Comparison of ENCODE assay signal across 18 cellular contexts in the genomic region with DNA sequence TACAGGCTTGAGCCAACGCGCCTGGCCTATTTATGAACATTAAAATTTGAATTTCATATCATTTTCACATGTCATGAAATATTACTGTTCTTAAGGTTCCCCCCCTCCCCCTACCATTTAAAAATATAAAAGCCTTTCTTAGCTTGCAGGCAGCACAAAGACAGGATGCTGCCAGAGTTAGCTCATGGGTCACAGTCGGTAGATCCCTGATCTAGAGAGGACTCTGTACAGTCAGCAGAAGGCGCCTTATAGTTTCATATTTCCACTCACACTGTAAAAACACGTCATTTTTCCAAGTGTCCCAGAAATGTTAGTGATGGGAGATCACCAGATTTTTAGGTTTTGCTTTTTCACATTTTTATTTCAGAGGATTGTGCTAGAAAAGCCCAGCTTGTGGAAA. TPM values are rescaled to one million over a fixed set of nuclear protein-coding genes. Genes with fewer than 3 reads are reported as not detected.
DNase-seq lines count a peak whose midpoint lies in the region; ATAC-seq and FAIRE-seq lines count a peak whose summit lies in the region.
"Had no signal": no experiment of that assay in that cellular context is flagged by ENCODE, and none has a peak within 500 bp of the region (broad histone marks: within the 10 kb centered on the region; RNA-seq: fewer than 3 reads in every experiment).

No MANE protein-coding gene starts in this region.

- H3K27ac Mint-ChIP-seq in activated CD4-positive, alpha-beta T cell treated with anti-CD3 and anti-CD28 coated beads, Interleukin-2, amount 10 ng/mL, durations not matched to agents 7 days and 5 days = peak overlapping the region; percentile 9
- H3K27ac Mint-ChIP-seq: stimulated activated naive CD8-positive, alpha-beta T cell treated with anti-CD3 and anti-CD28 coated beads, Interleukin-15, Interleukin-2, amounts not matched to agents 100 ng/mL and 50 ng/mL, for 24 hours; T-helper 17 cell had no signal

- H3K4me3 Mint-ChIP-seq in activated CD4-positive, alpha-beta T cell treated with anti-CD3 and anti-CD28 coated beads, Interleukin-2, amount 10 ng/mL, durations not matched to agents 7 days and 5 days = no peak overlapping the region
- H3K4me3 Mint-ChIP-seq: CD4-positive, alpha-beta memory T cell; stimulated activated naive CD8-positive, alpha-beta T cell treated with anti-CD3 and anti-CD28 coated beads, Interleukin-15, Interleukin-2, amounts not matched to agents 100 ng/mL and 50 ng/mL, for 24 hours; T-helper 17 cell had no signal

- POLR2A ChIA-PET in activated CD4-positive, alpha-beta T cell treated with anti-CD3 and anti-CD28 coated beads, Interleukin-2, amount 10 ng/mL, durations not matched to agents 7 days and 5 days (lab: Charles Lee) = no interaction called here

- H3K4me1 ChIP-seq in subcutaneous abdominal adipose tissue (ENCODE audit: control insufficient read depth in 5 of 5, insufficient read depth in 5 of 5, low read length in 5 of 5) = peaks cover 3 to 30% (median 26%) of the 10 kb centered on the region in 5 donors
- H3K4me1 ChIP-seq: vagina had no signal

- H3K36me3 Mint-ChIP-seq in activated CD4-positive, alpha-beta T cell treated with anti-CD3 and anti-CD28 coated beads, Interleukin-2, amount 10 ng/mL, durations not matched to agents 7 days and 5 days (ENCODE audit: low read depth) = peaks cover 2% of the 10 kb centered on the region
- H3K36me3 Mint-ChIP-seq: CD4-positive, alpha-beta memory T cell had no signal

- peaks cover 10% of the 10 kb centered on the region for H3K4me1 Mint-ChIP-seq in activated CD4-positive, alpha-beta T cell treated with anti-CD3 and anti-CD28 coated beads, Interleukin-2, amount 10 ng/mL, durations not matched to agents 7 days and 5 days

- H3K4me3 ChIP-seq in subcutaneous abdominal adipose tissue (ENCODE audit: low read depth in 1 of 5, low read length in 5 of 5) = no peak overlapping the region
- H3K4me3 ChIP-seq: coronary artery, hepatocyte, vagina had no signal

- ATAC-seq in GM18867 (IDR thresholded peaks at IDR 0.05; ENCODE audit: unreplicated experiment) = no peak
- ATAC-seq: activated CD4-positive, CD25-positive, alpha-beta regulatory T cell treated with anti-CD3 and anti-CD28 coated beads, Interleukin-2, amount 50 U/mL, for 24 hours; T-helper 17 cell had no signal

- H3K9me3 ChIP-seq in subcutaneous abdominal adipose tissue (ENCODE audit: control insufficient read depth in 5 of 5, low read length in 5 of 5) = no peaks in the 10 kb centered on the region
- H3K9me3 ChIP-seq: vagina had no signal

- CTCF ChIA-PET in activated CD4-positive, alpha-beta T cell treated with anti-CD3 and anti-CD28 coated beads, Interleukin-2, amount 10 ng/mL, durations not matched to agents 7 days and 5 days (lab: Charles Lee) = interaction anchor here (0.6 to 1.6 kb wide), 2 partner anchors 11 to 268 kb away, joined by 3 to 4 read pairs; no protein-coding TSS in a partner anchor

- no peaks in the 10 kb centered on the region for H3K9me3 Mint-ChIP-seq in activated CD4-positive, alpha-beta T cell treated with anti-CD3 and anti-CD28 coated beads, Interleukin-2, amount 10 ng/mL, durations not matched to agents 7 days and 5 days
- H3K9me3 Mint-ChIP-seq: CD4-positive, alpha-beta memory T cell; stimulated activated naive CD8-positive, alpha-beta T cell treated with anti-CD3 and anti-CD28 coated beads, Interleukin-15, Interleukin-2, amounts not matched to agents 100 ng/mL and 50 ng/mL, for 24 hours had no signal

- no peak for DNase-seq in activated CD4-positive, alpha-beta T cell treated with anti-CD3 and anti-CD28 coated beads, Interleukin-2, amount 10 ng/mL, durations not matched to agents 7 days and 5 days
- DNase-seq in activated CD4-positive, alpha-beta T cell treated with anti-CD3 and anti-CD28 coated beads, Interleukin-2, amount 50 U/mL, for 48 hours = no peak
- DNase-seq in effector CD8-positive, alpha-beta T cell (lab: John Stamatoyannopoulos, UW) = no peak
- no peak for DNase-seq in SHP77 treated with DMSO at 0.1 percent for 48 hours (lab: John Stamatoyannopoulos, UW)
- DNase-seq: activated effector memory CD4-positive, alpha-beta T cell treated with Interleukin-2 at 50 U/mL for 16 hours; CD4-positive, alpha-beta memory T cell; NCI-H1105; NK-92 treated with Interleukin-12 subunit alpha and Interleukin-12 subunit beta, amount 100 ng/mL, for 24 hours; T-helper 17 cell had no signal

- H3K27me3 Mint-ChIP-seq in activated CD4-positive, alpha-beta T cell treated with anti-CD3 and anti-CD28 coated beads, Interleukin-2, amount 10 ng/mL, durations not matched to agents 7 days and 5 days = no peaks in the 10 kb centered on the region
- H3K27me3 Mint-ChIP-seq: CD4-positive, alpha-beta memory T cell; stimulated activated naive CD8-positive, alpha-beta T cell treated with anti-CD3 and anti-CD28 coated beads, Interleukin-15, Interleukin-2, amounts not matched to agents 100 ng/mL and 50 ng/mL, for 24 hours; T-helper 17 cell had no signal

- H3K27me3 ChIP-seq in subcutaneous abdominal adipose tissue (ENCODE audit: control insufficient read depth in 5 of 5, insufficient read depth in 4 of 5, low read length in 5 of 5) = no peaks in the 10 kb centered on the region
- H3K27me3 ChIP-seq: hepatocyte, vagina had no signal

- H3K27ac ChIP-seq in cingulate gyrus (ENCODE audit: low read depth, low read length) (peak overlapping the region; percentile 93), subcutaneous abdominal adipose tissue (ENCODE audit: low read depth, low read length) (peak overlapping the region; percentile 69)
- H3K27ac ChIP-seq: coronary artery, hepatocyte, vagina had no signal

- no peak overlapping the region for H3K9ac ChIP-seq in subcutaneous abdominal adipose tissue (ENCODE audit: low read length in 5 of 5)

- H3K36me3 ChIP-seq in subcutaneous abdominal adipose tissue (ENCODE audit: control insufficient read depth in 5 of 5, insufficient read depth in 5 of 5, low read length in 5 of 5) = peaks cover 0 to 4% (median 4%) of the 10 kb centered on the region in 5 donors
- H3K36me3 ChIP-seq: vagina had no signal

- FAIRE-seq in islet of Langerhans (lab: Jason Lieb, UNC) = peak; percentile 60

RNA-seq across cellular contexts. Expression of a gene that starts 12.2 kb away (rescaled TPM):
- 1 to 10 TPM; 5.4 to 6.8 TPM for total RNA-seq in activated CD4-positive, alpha-beta T cell treated with anti-CD3 and anti-CD28 coated beads, Interleukin-2, amount 10 ng/mL, durations not matched to agents 7 days and 5 days
